ENCODE assay signal across 9 cellular contexts in the genomic region with DNA sequence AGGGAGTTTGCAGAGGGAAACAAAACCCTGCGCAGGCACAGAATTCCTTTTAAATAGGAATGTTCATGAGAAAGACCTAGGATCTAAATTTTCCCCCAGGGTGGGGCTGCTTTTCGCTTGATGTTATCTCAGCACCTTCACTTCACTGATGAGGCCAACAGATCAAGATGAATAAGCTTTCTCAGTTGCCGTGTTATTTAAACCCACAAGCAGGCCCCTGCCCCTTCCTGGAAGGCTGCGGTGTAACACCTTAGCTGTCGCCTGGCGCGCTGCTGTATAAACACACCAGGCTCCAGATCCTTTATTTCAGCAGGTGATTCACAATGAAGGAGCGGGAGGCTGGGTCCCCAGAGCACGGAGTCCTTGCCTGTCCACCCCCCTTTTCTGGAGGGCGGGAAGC.
DNase-seq lines count a peak whose midpoint lies in the region; ATAC-seq and TF ChIP-seq lines count a peak whose summit lies in the region.
"Had no signal": no experiment of that assay in that cellular context is flagged by ENCODE, and none has a peak within 500 bp of the region (broad histone marks: within the 10 kb centered on the region; RNA-seq: fewer than 3 reads in every experiment).

No MANE protein-coding gene starts in this region.

- peak overlapping the region; percentile 65 for H3K27ac ChIP-seq in DND-41 (ENCODE audit: low read length)
- H3K27ac ChIP-seq: C4-2B had no signal

- H3K9me3 ChIP-seq in DND-41 (ENCODE audit: insufficient read depth, low read length, severe bottlenecking): no peaks in the 10 kb centered on the region

- peaks cover 13% of the 10 kb centered on the region for H3K9me3 Mint-ChIP-seq in T-helper 1 cell treated with Interleukin-12 subunit alpha and Interleukin-12 subunit beta and Interleukin-4 antibody, amounts not matched to agents 30 μg/mL and 1 μg/mL, for 36 hours

- H3K9ac ChIP-seq in DND-41 (ENCODE audit: low read depth, low read length): peak overlapping the region; percentile 22; the same call in 1 of the 2 replicates

- no peak overlapping the region for H3K4me3 ChIP-seq in DND-41 (ENCODE audit: low read depth in 1 of 2, low read length in 2 of 2)

- peak; percentile 87 for DNase-seq in DND-41
- DNase-seq in activated naive CD4-positive, alpha-beta T cell treated with Interleukin-2 at 50 U/mL for 16 hours: peak; percentile 82
- DNase-seq in stimulated activated CD4-positive, alpha-beta T cell treated with anti-CD3 and anti-CD28 coated beads, Interleukin-1b, Interleukin-23, amount 100 ng/mL, for 4 hours (ENCODE audit: low read depth in 2 of 2): peak; percentile 43 to 46
- no peak for DNase-seq in HUDEP-2 (lab: John Stamatoyannopoulos, UW; ENCODE audit: unreplicated experiment in 76 of 76)
- DNase-seq in omental fat pad (ENCODE audit: low spot score): no peak

- H3K4me2 ChIP-seq in DND-41 (ENCODE audit: insufficient read depth, low read length): peak overlapping the region; percentile 47

- TF ChIP-seq CTCF in DND-41 (IDR thresholded peaks at IDR 0.05; ENCODE audit: borderline replicate concordance, extremely low read depth, low read length, poor library complexity, severe bottlenecking) (peak; percentile 27), omental fat pad (IDR thresholded peaks at IDR 0.05) (no peak)

- H2AFZ ChIP-seq in DND-41 (ENCODE audit: low read depth, low read length): peak overlapping the region; percentile 51

- peaks cover 28% of the 10 kb centered on the region for H3K36me3 Mint-ChIP-seq in T-helper 1 cell treated with Interleukin-12 subunit alpha and Interleukin-12 subunit beta and Interleukin-4 antibody, amounts not matched to agents 30 μg/mL and 1 μg/mL, for 36 hours (ENCODE audit: low read depth)

- H3K27me3 ChIP-seq in DND-41 (ENCODE audit: insufficient read depth, low read length, poor library complexity): no peaks in the 10 kb centered on the region

- no peaks in the 10 kb centered on the region for H3K36me3 ChIP-seq in DND-41 (ENCODE audit: insufficient read depth, low read length)

- H3K79me2 ChIP-seq in DND-41 (ENCODE audit: insufficient read depth, low read length): no peaks in the 10 kb centered on the region

- peak; percentile 95 for ATAC-seq in DND-41 (ENCODE audit: insufficient read depth, low read depth)
- ATAC-seq in HG02884 (IDR thresholded peaks at IDR 0.05; ENCODE audit: unreplicated experiment): no peak
- no peak for ATAC-seq in GM19452 (IDR thresholded peaks at IDR 0.05; ENCODE audit: unreplicated experiment)
- no peak for ATAC-seq in omental fat pad (ENCODE audit: low FRiP score)

- H4K20me1 ChIP-seq in DND-41 (ENCODE audit: insufficient read depth, low read length): no peaks in the 10 kb centered on the region

- H3K27me3 Mint-ChIP-seq in T-helper 1 cell treated with Interleukin-12 subunit alpha and Interleukin-12 subunit beta and Interleukin-4 antibody, amounts not matched to agents 30 μg/mL and 1 μg/mL, for 36 hours (ENCODE audit: low read depth): no peaks in the 10 kb centered on the region

- H3K4me1 ChIP-seq in DND-41 (ENCODE audit: insufficient read depth, low read length): peaks cover 29% of the 10 kb centered on the region

- H3K4me3 Mint-ChIP-seq in T-helper 1 cell treated with Interleukin-12 subunit alpha and Interleukin-12 subunit beta and Interleukin-4 antibody, amounts not matched to agents 30 μg/mL and 1 μg/mL, for 36 hours: peak overlapping the region; percentile 71

- H3K4me1 Mint-ChIP-seq in T-helper 1 cell treated with Interleukin-12 subunit alpha and Interleukin-12 subunit beta and Interleukin-4 antibody, amounts not matched to agents 30 μg/mL and 1 μg/mL, for 36 hours (ENCODE audit: low read depth): peaks cover 60% of the 10 kb centered on the region

- peak overlapping the region; percentile 94 for H3K27ac Mint-ChIP-seq in T-helper 1 cell treated with Interleukin-12 subunit alpha and Interleukin-12 subunit beta and Interleukin-4 antibody, amounts not matched to agents 30 μg/mL and 1 μg/mL, for 36 hours

Comparison
In these comparisons a context has a peak if more than half of its experiments do, and no peak if none do; other contexts are left out.
1. DNase-seq: peak in DND-41 (single experiment), activated naive CD4-positive, alpha-beta T cell treated with Interleukin-2 at 50 U/mL for 16 hours (single experiment) and stimulated activated CD4-positive, alpha-beta T cell treated with anti-CD3 and anti-CD28 coated beads, Interleukin-1b, Interleukin-23, amount 100 ng/mL, for 4 hours (2 of 2); none in HUDEP-2 (0 of 76) and omental fat pad (single experiment).